ENCODE assay signal across 1 cellular context in genomic region chr22:37404126-37404525, GRCh38.
TF ChIP-seq lines count a peak whose summit lies in the region.

No MANE protein-coding gene starts in this region.

TF ChIP-seq in WTC11, 78 proteins besides CTCF, POLR2A, EP300 and RAD21 (continued from another document):
- TF ChIP-seq USF1 (CRISPR knock-in tag; IDR thresholded peaks at IDR 0.05) (no peak), OVOL2 (CRISPR knock-in tag; IDR thresholded peaks at IDR 0.05; ENCODE audit: borderline replicate concordance) (no peak), FOXP1 (CRISPR knock-in tag; IDR thresholded peaks at IDR 0.05; ENCODE audit: borderline replicate concordance) (no peak), NR3C1 (CRISPR knock-in tag; conservative IDR thresholded peaks at IDR 0.05; ENCODE audit: low read depth) (no peak), SMAD3 (CRISPR knock-in tag; IDR thresholded peaks at IDR 0.05; ENCODE audit: borderline replicate concordance) (no peak), STAT6 (CRISPR knock-in tag; conservative IDR thresholded peaks at IDR 0.05; ENCODE audit: low read depth) (no peak), CBFB (CRISPR knock-in tag; IDR thresholded peaks at IDR 0.05; ENCODE audit: low read depth) (no peak), ELF4 (CRISPR knock-in tag; IDR thresholded peaks at IDR 0.05; ENCODE audit: low read depth) (no peak), ZNF263 (CRISPR knock-in tag; IDR thresholded peaks at IDR 0.05; ENCODE audit: low read depth) (no peak), RELA (CRISPR knock-in tag; IDR thresholded peaks at IDR 0.05; ENCODE audit: borderline replicate concordance) (no peak), CDX4 (CRISPR knock-in tag; IDR thresholded peaks at IDR 0.05; ENCODE audit: borderline replicate concordance) (no peak), FOXJ3 (CRISPR knock-in tag; IDR thresholded peaks at IDR 0.05; ENCODE audit: borderline replicate concordance) (no peak), FOXP4 (CRISPR knock-in tag; IDR thresholded peaks at IDR 0.05) (no peak), SOX15 (CRISPR knock-in tag; IDR thresholded peaks at IDR 0.05) (no peak), ZNF121 (CRISPR knock-in tag; IDR thresholded peaks at IDR 0.05) (no peak)
